In genomic region chr16:19116711-19117449, GRCh38 we compare ENCODE assay signal across 9 cellular contexts. TPM values are rescaled to one million over a fixed set of nuclear protein-coding genes. Genes with fewer than 3 reads are reported as not detected.
DNase-seq lines count a peak whose midpoint lies in the region; ATAC-seq, FAIRE-seq and TF ChIP-seq lines count a peak whose summit lies in the region.
"Had no signal": no experiment of that assay in that cellular context is flagged by ENCODE, and none has a peak within 500 bp of the region (broad histone marks: within the 10 kb centered on the region; RNA-seq: fewer than 3 reads in every experiment).

No MANE protein-coding gene starts in this region.

- intact Hi-C loops in endothelial cell of umbilical vein (cut with micrococcal nuclease): loop anchor here (5.0 to 10.0 kb wide), 2 partner anchors 312 to 405 kb away; partner anchors contain the start of genes ARL6IP1, CCP110 and GDE1

- in situ Hi-C loops in GM23248 (cut with MboI): no loop called here

- H3K4me3 ChIP-seq in GM23248: peak overlapping the region; percentile 73
- H3K4me3 ChIP-seq in endothelial cell of umbilical vein (replicated peaks in 1 of 3; ENCODE audit: insufficient read depth in 1 of 3, low read depth in 1 of 3, low read length in 3 of 3): no peak overlapping the region
- H3K4me3 ChIP-seq in skeletal muscle cell (ENCODE audit: low read depth, low read length): peak overlapping the region; percentile 21

- H3K27me3 ChIP-seq in GM23248 (replicated peaks; ENCODE audit: insufficient read depth): no peaks in the 10 kb centered on the region
- H3K27me3 ChIP-seq in endothelial cell of umbilical vein (ENCODE audit: control insufficient read depth in 2 of 2, insufficient read depth in 2 of 2, low read length in 2 of 2): no peaks in the 10 kb centered on the region

- 54 to 59% methylated on average over 6 of the region's 6 CpGs for WGBS in GM23248 (ENCODE audit: low coverage in 1 of 2, low lambda C conversion rate in 2 of 2, missing lambda C conversion rate in 2 of 2), 2 experiments

- no peaks in the 10 kb centered on the region for H3K9me2 ChIP-seq in GM23248 (ENCODE audit: insufficient read depth)

- H3K36me3 ChIP-seq in GM23248 (ENCODE audit: low read depth): peaks cover 15% of the 10 kb centered on the region; the same call in 1 of the 2 replicates
- H3K36me3 ChIP-seq in endothelial cell of umbilical vein (ENCODE audit: control insufficient read depth in 2 of 2, extremely low read depth in 1 of 2, insufficient read depth in 2 of 2, low read length in 2 of 2): peaks cover 4 to 10% of the 10 kb centered on the region in 2 experiments

- no peak for FAIRE-seq in endothelial cell of umbilical vein (lab: Jason Lieb, UNC)

- TF ChIP-seq POLR2A in endothelial cell of umbilical vein (IDR thresholded peaks at IDR 0.05; ENCODE audit: low read depth, low read length): no peak

- ATAC-seq in HG03460 (IDR thresholded peaks at IDR 0.05; ENCODE audit: unreplicated experiment) (no peak), HG03571 (IDR thresholded peaks at IDR 0.05; ENCODE audit: unreplicated experiment) (no peak)

- peak; percentile 62 for DNase-seq in GM23248
- no peak for DNase-seq in endothelial cell of umbilical vein (ENCODE audit: low read depth, low spot score)
- DNase-seq in skeletal muscle cell (ENCODE audit: low read depth): no peak
- no peak for DNase-seq in RKO (ENCODE audit: low spot score)
- DNase-seq in occipital lobe (lab: John Stamatoyannopoulos, UW): no peak
- DNase-seq: NCI-H446 had no signal

- peak overlapping the region; percentile 92 for H3K9ac ChIP-seq in GM23248
- H3K9ac ChIP-seq in endothelial cell of umbilical vein (replicated peaks; ENCODE audit: extremely low read depth, insufficient read depth, low read length): no peak overlapping the region

- H3K79me2 ChIP-seq in GM23248 (ENCODE audit: insufficient read depth) (peaks cover 62% of the 10 kb centered on the region), endothelial cell of umbilical vein (ENCODE audit: control insufficient read depth, insufficient read depth, low read length) (peaks cover 60% of the 10 kb centered on the region)

- H3K9me3 ChIP-seq in GM23248 (ENCODE audit: low read depth) (no peaks in the 10 kb centered on the region), endothelial cell of umbilical vein (replicated peaks; ENCODE audit: control insufficient read depth, insufficient read depth, low read length) (no peaks in the 10 kb centered on the region)

- dilution Hi-C loops in endothelial cell of umbilical vein (cut with MboI; ENCODE audit: extremely low pct_ligation_motif_present, low sequenced_read_pairs): loop anchor here (25.0 kb wide), 1 partner anchor 330 kb away; the partner anchor contains the start of gene RPS15A

- TF ChIP-seq CTCF in endothelial cell of umbilical vein (IDR thresholded peaks at IDR 0.05; ENCODE audit: extremely low read depth in 1 of 2, insufficient read depth in 1 of 2, low read depth in 1 of 2, low read length in 2 of 2): no peak

- POLR2A ChIA-PET in endothelial cell of umbilical vein (lab: Charles Lee): interaction anchor here (0.6 kb wide), 1 partner anchor 327 kb away, joined by 3 read pairs; the partner anchor contains the start of gene RPS15A

- H3K27ac ChIP-seq in GM23248 (peak overlapping the region; percentile 95), endothelial cell of umbilical vein (ENCODE audit: insufficient read depth, low read depth, low read length) (peak overlapping the region; percentile 3)

- no peaks in the 10 kb centered on the region for H3K9me1 ChIP-seq in endothelial cell of umbilical vein (replicated peaks; ENCODE audit: control insufficient read depth, extremely low read depth, insufficient read depth, low read length)

- CTCF ChIA-PET in endothelial cell of umbilical vein (lab: Charles Lee): interaction anchor here (0.7 to 2.6 kb wide), 4 partner anchors 12 to 31 kb away, joined by 3 to 6 read pairs (median 4); no protein-coding TSS in a partner anchor

- H3F3A ChIP-seq in GM23248 (ENCODE audit: insufficient read depth): peaks cover 50% of the 10 kb centered on the region

- peaks cover 47% of the 10 kb centered on the region for H3K4me1 ChIP-seq in GM23248 (ENCODE audit: insufficient read depth)
- peaks cover 52% of the 10 kb centered on the region for H3K4me1 ChIP-seq in endothelial cell of umbilical vein (ENCODE audit: control insufficient read depth, extremely low read depth, insufficient read depth, low read length)

- peak overlapping the region; percentile 87 for H3K4me2 ChIP-seq in GM23248 (ENCODE audit: unreplicated experiment)
- peak overlapping the region; percentile 34 for H3K4me2 ChIP-seq in endothelial cell of umbilical vein (ENCODE audit: insufficient read depth, low read length)

- H4K20me1 ChIP-seq in GM23248 (ENCODE audit: insufficient read depth): no peaks in the 10 kb centered on the region
- H4K20me1 ChIP-seq in endothelial cell of umbilical vein (replicated peaks; ENCODE audit: control insufficient read depth, extremely low read depth, insufficient read depth, low read length): no peaks in the 10 kb centered on the region

- H2AFZ ChIP-seq in GM23248 (no peak overlapping the region), endothelial cell of umbilical vein (ENCODE audit: low read depth, low read length) (no peak overlapping the region)

- no TSS peak for BruUV-seq in endothelial cell of umbilical vein (replicated peaks; lab: Mats Ljungman, UMichigan)

TF ChIP-seq in endothelial cell of umbilical vein, 7 proteins besides CTCF, POLR2A, EP300 and RAD21:
- TF ChIP-seq JUN (IDR thresholded peaks at IDR 0.05; ENCODE audit: borderline replicate concordance, insufficient read depth, insufficient read length, low read depth): no peak
- no peak for TF ChIP-seq MAX (IDR thresholded peaks at IDR 0.05; ENCODE audit: insufficient read depth, insufficient read length)
- TF ChIP-seq MYC (IDR thresholded peaks at IDR 0.05; ENCODE audit: low read depth, low read length): no peak
- TF ChIP-seq FOS (IDR thresholded peaks at IDR 0.05; ENCODE audit: borderline replicate concordance, insufficient read depth, low read length): no peak
- no peak for TF ChIP-seq GATA2 (IDR thresholded peaks at IDR 0.05; ENCODE audit: insufficient read depth, insufficient read length, low read depth, low read length)
- no peak for TF ChIP-seq POLR2AphosphoS5 (IDR thresholded peaks at IDR 0.05; ENCODE audit: insufficient read depth, low read depth, low read length)
- TF ChIP-seq EZH2 (IDR thresholded peaks at IDR 0.05; ENCODE audit: borderline replicate concordance, low read depth, low read length, severe bottlenecking): no peak

RNA-seq across cellular contexts. Expression of gene ITPRIPL2, which starts 3.1 kb away (rescaled TPM):
- total RNA-seq in GM23248 (2014; rRNA removed; shearing (Covaris generic)): 64.7 and 71.9 TPM in 2 replicates
- polyA plus RNA-seq in GM23248 (2016; fragmentation: Nextera tagmentation; extraction: Ambion mirVana) (9.5 and 11.0 TPM in 2 replicates), endothelial cell of umbilical vein (10.9 and 12.0 TPM in 2 replicates)
- 46.8 TPM for polyA plus RNA-seq in PFSK-1 (2012; ENCODE audit: insufficient read length, low read depth)
- total RNA-seq in endothelial cell of umbilical vein (40.8 and 43.2 TPM in 2 replicates), occipital lobe (5.1 TPM)
- polyA plus RNA-seq in endothelial cell of umbilical vein (2011; cell fraction: cytosol; rRNA removed): 7.2 and 8.5 TPM in 2 replicates
- polyA plus RNA-seq in endothelial cell of umbilical vein (2011; cell fraction: nucleus; rRNA removed): 9.0 and 10.3 TPM in 2 replicates
- 11.4 and 11.9 TPM in 2 replicates for polyA plus RNA-seq in endothelial cell of umbilical vein (2012)
- 18.0 and 20.2 TPM in 2 replicates for polyA minus RNA-seq in endothelial cell of umbilical vein
- 34.2 TPM for polyA minus RNA-seq in endothelial cell of umbilical vein (2011; cell fraction: cytosol; rRNA and poly(A)+ RNA removed)
- 15.6 and 27.4 TPM in 2 replicates for polyA minus RNA-seq in endothelial cell of umbilical vein (2011; cell fraction: nucleus; rRNA and poly(A)+ RNA removed)

RNA-seq across cellular contexts. Expression of gene COQ7, which starts 49.5 kb away (rescaled TPM):
- 9.9 and 19.7 TPM in 2 replicates for total RNA-seq in GM23248 (2014; rRNA removed; shearing (Covaris generic))
- polyA plus RNA-seq in GM23248 (2016; fragmentation: Nextera tagmentation; extraction: Ambion mirVana) (9.6 and 9.8 TPM in 2 replicates), endothelial cell of umbilical vein (11.1 and 12.9 TPM in 2 replicates)
- 18.3 TPM for polyA plus RNA-seq in PFSK-1 (2012; ENCODE audit: insufficient read length, low read depth)
- total RNA-seq in endothelial cell of umbilical vein (22.1 and 24.2 TPM in 2 replicates), occipital lobe (56.9 TPM)
- 18.0 and 23.7 TPM in 2 replicates for polyA plus RNA-seq in endothelial cell of umbilical vein (2011; cell fraction: cytosol; rRNA removed)
- 16.6 and 19.3 TPM in 2 replicates for polyA plus RNA-seq in endothelial cell of umbilical vein (2011; cell fraction: nucleus; rRNA removed)
- 13.7 and 15.5 TPM in 2 replicates for polyA plus RNA-seq in endothelial cell of umbilical vein (2012)
- 15.0 and 18.4 TPM in 2 replicates for polyA minus RNA-seq in endothelial cell of umbilical vein
- 17.8 TPM for polyA minus RNA-seq in endothelial cell of umbilical vein (2011; cell fraction: cytosol; rRNA and poly(A)+ RNA removed)
- 17.6 and 24.2 TPM in 2 replicates for polyA minus RNA-seq in endothelial cell of umbilical vein (2011; cell fraction: nucleus; rRNA and poly(A)+ RNA removed)

RNA-seq across cellular contexts. Expression of gene SYT17, which starts 51.2 kb away (rescaled TPM):
- total RNA-seq in GM23248 (2014; rRNA removed; shearing (Covaris generic)): not detected in 2 replicates
- polyA plus RNA-seq in GM23248 (2016; fragmentation: Nextera tagmentation; extraction: Ambion mirVana) (not detected in 2 replicates), endothelial cell of umbilical vein (2.8 and 4.2 TPM in 2 replicates)
- polyA plus RNA-seq in PFSK-1 (2012; ENCODE audit: insufficient read length, low read depth): 2.3 TPM
- total RNA-seq in endothelial cell of umbilical vein (1.8 and 1.9 TPM in 2 replicates), occipital lobe (6.2 TPM)
- 1.1 and 1.2 TPM in 2 replicates for polyA plus RNA-seq in endothelial cell of umbilical vein (2011; cell fraction: cytosol; rRNA removed)
- polyA plus RNA-seq in endothelial cell of umbilical vein (2011; cell fraction: nucleus; rRNA removed): 3.4 and 4.0 TPM in 2 replicates
- polyA plus RNA-seq in endothelial cell of umbilical vein (2012): 0.62 and 0.93 TPM in 2 replicates
- polyA minus RNA-seq in endothelial cell of umbilical vein: 3.9 and 4.9 TPM in 2 replicates
- not detected for polyA minus RNA-seq in endothelial cell of umbilical vein (2011; cell fraction: cytosol; rRNA and poly(A)+ RNA removed)
- 2.8 and 2.9 TPM in 2 replicates for polyA minus RNA-seq in endothelial cell of umbilical vein (2011; cell fraction: nucleus; rRNA and poly(A)+ RNA removed)

Comparison
In these comparisons a context has a peak if more than half of its experiments do, and no peak if none do; other contexts are left out.
1. H3K4me3 ChIP-seq: peak in GM23248 (single experiment) and skeletal muscle cell (single experiment); none in endothelial cell of umbilical vein (0 of 3).